In the genomic region with DNA sequence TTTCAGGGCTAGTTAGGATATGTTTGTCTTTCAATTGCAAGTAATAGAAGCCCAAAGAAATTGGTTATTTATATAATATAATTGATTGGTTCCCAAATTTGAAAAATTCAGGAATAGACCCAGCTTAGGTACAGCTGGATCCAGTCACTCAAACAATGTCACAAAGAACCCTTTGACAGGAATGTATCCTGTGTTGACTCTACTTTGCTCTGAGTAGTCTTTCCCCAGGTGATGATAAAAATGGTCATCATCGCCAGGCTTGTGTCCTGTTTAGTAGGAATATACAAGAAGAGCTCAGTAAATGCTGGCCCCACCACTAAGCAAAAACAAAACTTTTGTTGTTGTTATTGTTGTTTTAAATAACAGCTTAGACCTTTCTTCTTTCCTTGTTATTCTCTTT, we compare ENCODE assay signal across 18 cellular contexts. TPM values are rescaled to one million over a fixed set of nuclear protein-coding genes. Genes with fewer than 3 reads are reported as not detected.
"Had no signal": no experiment of that assay in that cellular context is flagged by ENCODE, and none has a peak within 500 bp of the region (broad histone marks: within the 10 kb centered on the region; RNA-seq: fewer than 3 reads in every experiment).

No MANE protein-coding gene starts in this region.

- DNase-seq: Kasumi-1; MM.1S; NCI-H1092 treated with DMSO at 0.1 percent for 48 hours; NCI-H1694 treated with DMSO at 0.1 percent for 48 hours; NCI-H2081; NCI-H2107; NCI-H2227 treated with DMSO at 0.1 percent for 48 hours; NCI-H524; NCI-H526 treated with DMSO at 0.1 percent for 48 hours; NK-92 treated with Interleukin-12 subunit alpha and Interleukin-12 subunit beta, amount 100 ng/mL, for 24 hours; PC-3; SHP77 had no signal

- ATAC-seq: K562, Panc1, PC-3, SK-N-SH treated with all-trans-retinoic acid at 6 μM for 48 hours had no signal

- H3K36me3 Mint-ChIP-seq: IgD-negative memory B cell had no signal

- H3K4me2 ChIP-seq: KMS-11 had no signal

- H3K4me3 Mint-ChIP-seq: IgD-negative memory B cell had no signal

- H3K27ac ChIP-seq: KMS-11, RWPE1 had no signal

- H3K4me1 Mint-ChIP-seq: IgD-negative memory B cell had no signal

- H3K27ac Mint-ChIP-seq: IgD-negative memory B cell had no signal

- H3K4me3 ChIP-seq: K562 had no signal

RNA-seq across cellular contexts. Expression of gene MAPT, which starts 35.0 kb away (rescaled TPM):
- polyA plus RNA-seq: IgD-negative memory B cell had no signal
